11 cellular contexts compared by ENCODE assay signal in genomic region chr1:207362962-207363858, GRCh38. TPM values are rescaled to one million over a fixed set of nuclear protein-coding genes. Genes with fewer than 3 reads are reported as not detected.
DNase-seq lines count a peak whose midpoint lies in the region; ATAC-seq and TF ChIP-seq lines count a peak whose summit lies in the region.
"Had no signal": no experiment of that assay in that cellular context is flagged by ENCODE, and none has a peak within 500 bp of the region (broad histone marks: within the 10 kb centered on the region; RNA-seq: fewer than 3 reads in every experiment).

No MANE protein-coding gene starts in this region.

- H3K27me3 ChIP-seq in mesenchymal stem cell (ENCODE audit: control insufficient read depth in 1 of 2, insufficient read depth in 1 of 2, low read length in 2 of 2): no peaks in the 10 kb centered on the region

- H3K18ac ChIP-seq in mesenchymal stem cell (ENCODE audit: low read depth in 1 of 2, low read length in 2 of 2): no peak overlapping the region

- H3K36me3 ChIP-seq in mesenchymal stem cell (ENCODE audit: control insufficient read depth in 1 of 2, insufficient read depth in 2 of 2, low read depth in 1 of 2, low read length in 2 of 2): peaks cover 0 to 64% of the 10 kb centered on the region in 2 experiments

- no peak overlapping the region for H2AFZ ChIP-seq in mesenchymal stem cell (ENCODE audit: low read depth, low read length)

- no peaks in the 10 kb centered on the region for H3K27me3 Mint-ChIP-seq in HFFc6 (ENCODE audit: insufficient read depth)

- TF ChIP-seq CTCF in HFFc6 (IDR thresholded peaks at IDR 0.05): no peak

- no peak overlapping the region for H3K4me2 ChIP-seq in mesenchymal stem cell (ENCODE audit: low read length, poor library complexity, severe bottlenecking)

- H3K4me3 ChIP-seq in mesenchymal stem cell (ENCODE audit: insufficient read depth in 1 of 2, low read depth in 1 of 2, low read length in 2 of 2): no peak overlapping the region

- no peak overlapping the region for H2AK5ac ChIP-seq in mesenchymal stem cell (ENCODE audit: low read length, severe bottlenecking)

- no peak overlapping the region for H3K9ac ChIP-seq in mesenchymal stem cell (ENCODE audit: low read length)

- DNase-seq in COLO829 (ENCODE audit: low spot score) (peak; percentile 42), HFFc6 (peak; percentile 9), amniotic epithelial cell (ENCODE audit: low read depth) (peak; percentile 88), mesenchymal stem cell (peak; percentile 39), NAMALWA (ENCODE audit: low spot score) (no peak), DMS 273 (lab: John Stamatoyannopoulos, UW; ENCODE audit: unreplicated experiment) (no peak)
- DNase-seq: DND-41, NCI-H2029 had no signal

- no peak overlapping the region for H2BK12ac ChIP-seq in mesenchymal stem cell (ENCODE audit: low read length in 2 of 2)

- no peaks in the 10 kb centered on the region for H3K4me1 ChIP-seq in mesenchymal stem cell (ENCODE audit: control insufficient read depth, insufficient read depth, low read depth, low read length)

- H3K14ac ChIP-seq in mesenchymal stem cell (ENCODE audit: low read length in 2 of 2): no peak overlapping the region

- no peak overlapping the region for H2BK5ac ChIP-seq in mesenchymal stem cell (ENCODE audit: low read depth, low read length, poor library complexity, severe bottlenecking)

- no peak overlapping the region for H3K23ac ChIP-seq in mesenchymal stem cell (ENCODE audit: low read length in 2 of 2)

- H3K9me3 Mint-ChIP-seq in HFFc6: no peaks in the 10 kb centered on the region

- no peak overlapping the region for H2BK15ac ChIP-seq in mesenchymal stem cell (ENCODE audit: low read depth, poor library complexity, severe bottlenecking)

- ATAC-seq in GM19452 (IDR thresholded peaks at IDR 0.05; ENCODE audit: unreplicated experiment) (no peak), HG03108 (IDR thresholded peaks at IDR 0.05; ENCODE audit: unreplicated experiment) (no peak)
- ATAC-seq: Panc1 had no signal

- H3K36me3 Mint-ChIP-seq in HFFc6 (ENCODE audit: low read depth): no peaks in the 10 kb centered on the region

- 71% methylated on average over 4 of the region's 5 CpGs for WGBS in mesenchymal stem cell

- H3K4ac ChIP-seq in mesenchymal stem cell (ENCODE audit: low read depth in 1 of 2, low read length in 2 of 2): no peak overlapping the region

- no peaks in the 10 kb centered on the region for H3K9me3 ChIP-seq in mesenchymal stem cell (ENCODE audit: control insufficient read depth, low read length)

- H3K4me3 Mint-ChIP-seq in HFFc6: no peak overlapping the region

- no peak overlapping the region for H4K8ac ChIP-seq in mesenchymal stem cell (ENCODE audit: low read length)

- H3K27ac Mint-ChIP-seq in HFFc6: no peak overlapping the region

- H2BK120ac ChIP-seq in mesenchymal stem cell (ENCODE audit: low read depth, low read length): no peak overlapping the region

- H3K4me1 Mint-ChIP-seq in HFFc6 (ENCODE audit: low read depth): no peaks in the 10 kb centered on the region

- H3K79me1 ChIP-seq in mesenchymal stem cell (replicated peaks; ENCODE audit: low read length, poor library complexity, severe bottlenecking): no peaks in the 10 kb centered on the region

- no peak overlapping the region for H4K91ac ChIP-seq in mesenchymal stem cell (ENCODE audit: low read length)

- H3K27ac ChIP-seq in mesenchymal stem cell (ENCODE audit: low read length, poor library complexity, severe bottlenecking): no peak overlapping the region

RNA-seq across cellular contexts. Expression of gene CD55, which starts 41.7 kb away (rescaled TPM):
- 10 to 100 TPM; 13.7 to 26.1 (median 18.8) TPM for total RNA-seq in HFFc6 (2021; fragmentation: NEBNext Ultra II Directional; extraction: Animal tissue kit (Norgen Biotek cat#: 25700))
- 11.8 TPM for polyA plus RNA-seq in mesenchymal stem cell (2013, experiment 1 of 2)
- 12.3 TPM for polyA plus RNA-seq in mesenchymal stem cell (2013, experiment 2 of 2)

Comparison
In these comparisons a context has a peak if more than half of its experiments do, and no peak if none do; other contexts are left out.
1. DNase-seq: peak in COLO829 (single experiment), HFFc6 (single experiment), amniotic epithelial cell (single experiment) and mesenchymal stem cell (single experiment); none in NAMALWA (single experiment) and DMS 273 (single experiment).